In genomic region chr2:73260338-73260984, GRCh38 we compare ENCODE assay signal across 8 cellular contexts. TPM values are rescaled to one million over a fixed set of nuclear protein-coding genes. Genes with fewer than 3 reads are reported as not detected.
DNase-seq lines count a peak whose midpoint lies in the region; FAIRE-seq and TF ChIP-seq lines count a peak whose summit lies in the region.

No MANE protein-coding gene starts in this region.

- no peaks in the 10 kb centered on the region for H3K9me3 ChIP-seq in keratinocyte (ENCODE audit: control insufficient read depth, low read depth, low read length)
- H3K9me3 ChIP-seq in suprapubic skin = no peaks in the 10 kb centered on the region
- no peaks in the 10 kb centered on the region for H3K9me3 ChIP-seq in tibial nerve

- H3K4me1 ChIP-seq in keratinocyte (ENCODE audit: control insufficient read depth, extremely low read depth, insufficient read depth, low read length) (peaks cover 4% of the 10 kb centered on the region), suprapubic skin (no peaks in the 10 kb centered on the region), tibial nerve (no peaks in the 10 kb centered on the region)

- WGBS in suprapubic skin = 52% methylated on average over 6 of the region's 17 CpGs
- 25 to 30% methylated on average over 10 to 16 of the region's 17 CpGs for WGBS in tibial nerve, 2 donors

- dilution Hi-C loops in keratinocyte (cut with MboI; ENCODE audit: extremely low pct_ligation_motif_present, low sequenced_read_pairs) = no loop called here

- TF ChIP-seq EP300 in suprapubic skin (IDR thresholded peaks at IDR 0.05) (no peak), tibial nerve (IDR thresholded peaks at IDR 0.05) (no peak)

- H3K9ac ChIP-seq in keratinocyte (ENCODE audit: control insufficient read depth, extremely low read depth, insufficient read depth, low read length) = no peak overlapping the region

- no peaks in the 10 kb centered on the region for H3K9me1 ChIP-seq in keratinocyte (ENCODE audit: control insufficient read depth, extremely low read depth, insufficient read depth, low read length)

- POLR2A ChIA-PET in BJ (lab: Charles Lee) = no interaction called here

- no peak for DNase-seq in BJ (ENCODE audit: low read depth)
- DNase-seq in HTR-8/SVneo (ENCODE audit: insufficient read length, low spot score) = peak; percentile 78
- peak; percentile 13 for DNase-seq in astrocyte of the cerebellum (ENCODE audit: low read depth)
- no peak for DNase-seq in keratinocyte (ENCODE audit: low read depth, low spot score)
- no peak for DNase-seq in suprapubic skin (ENCODE audit: low spot score in 2 of 2)
- no peak for DNase-seq in NCI-H748 treated with DMSO at 0.1 percent for 48 hours (lab: John Stamatoyannopoulos, UW)
- no peak for DNase-seq in tibial nerve (ENCODE audit: low spot score in 2 of 2)
- no peak for DNase-seq in GF-D8 (lab: John Stamatoyannopoulos, UW)

- FAIRE-seq in HTR-8/SVneo (lab: Jason Lieb, UNC) = peak; percentile 13
- no peak for FAIRE-seq in keratinocyte (lab: Jason Lieb, UNC)

- no peaks in the 10 kb centered on the region for H3K79me2 ChIP-seq in keratinocyte (ENCODE audit: control insufficient read depth, insufficient read depth, low read length)

- no peak overlapping the region for H3K4me2 ChIP-seq in keratinocyte (ENCODE audit: control insufficient read depth, extremely low read depth, insufficient read depth, low read depth, low read length)

- no peak overlapping the region for H3K4me3 ChIP-seq in BJ (ENCODE audit: low read depth, low read length)
- no peak overlapping the region for H3K4me3 ChIP-seq in astrocyte of the cerebellum (ENCODE audit: low read depth, low read length)
- H3K4me3 ChIP-seq in keratinocyte (ENCODE audit: control insufficient read depth in 2 of 3, extremely low read depth in 1 of 3, insufficient read depth in 2 of 3, low read depth in 1 of 3, low read length in 3 of 3) = no peak overlapping the region
- no peak overlapping the region for H3K4me3 ChIP-seq in suprapubic skin
- H3K4me3 ChIP-seq in tibial nerve = no peak overlapping the region

- CTCF ChIA-PET in BJ (lab: Yijun Ruan, JAX) = interaction anchor here (0.6 to 2.9 kb wide), 8 partner anchors 8 to 84 kb away, joined by 3 to 10 read pairs (median 4); no protein-coding TSS in a partner anchor

- 0 out of 2 replicates have a peak, but pooled peaks cover 1% of the 10 kb centered on the region for H3K36me3 ChIP-seq in BJ (ENCODE audit: control insufficient read depth, insufficient read depth, low read length)
- peaks cover 0 to 7% of the 10 kb centered on the region in 2 experiments for H3K36me3 ChIP-seq in keratinocyte (ENCODE audit: control insufficient read depth in 2 of 2, extremely low read depth in 1 of 2, insufficient read depth in 2 of 2, low read length in 2 of 2)
- H3K36me3 ChIP-seq in suprapubic skin = peaks cover 3% of the 10 kb centered on the region
- peaks cover 0 to 5% (median 0%) of the 10 kb centered on the region in 3 donors for H3K36me3 ChIP-seq in tibial nerve

- H3K27ac ChIP-seq in keratinocyte (ENCODE audit: control insufficient read depth, insufficient read depth, low read length) = no peak overlapping the region
- no peak overlapping the region for H3K27ac ChIP-seq in suprapubic skin
- no peak overlapping the region for H3K27ac ChIP-seq in tibial nerve

- no peaks in the 10 kb centered on the region for H4K20me1 ChIP-seq in keratinocyte (ENCODE audit: control insufficient read depth, extremely low read depth, insufficient read depth, low read length)

- H3K27me3 ChIP-seq in BJ (ENCODE audit: control insufficient read depth, insufficient read depth, low read length) (no peaks in the 10 kb centered on the region), keratinocyte (ENCODE audit: control insufficient read depth, extremely low read depth, insufficient read depth, low read length) (no peaks in the 10 kb centered on the region), suprapubic skin (no peaks in the 10 kb centered on the region), tibial nerve (no peaks in the 10 kb centered on the region)

- TF ChIP-seq POLR2A in suprapubic skin (IDR thresholded peaks at IDR 0.05) (no peak), tibial nerve (IDR thresholded peaks at IDR 0.05) (no peak)

- in situ Hi-C loops in astrocyte of the cerebellum (cut with HindIII; ENCODE audit: low sequenced_read_pairs) = no loop called here

- TF ChIP-seq CTCF in BJ (IDR thresholded peaks at IDR 0.05; ENCODE audit: insufficient read depth, low read depth, low read length) (peak; percentile 63), astrocyte of the cerebellum (IDR thresholded peaks at IDR 0.05; ENCODE audit: low read depth, low read length, missing control alignments) (peak; percentile 60), keratinocyte (optimal IDR thresholded peaks at IDR 0.05 in 1 of 3, IDR thresholded peaks at IDR 0.05 in 1 of 3, conservative IDR thresholded peaks at IDR 0.05 in 1 of 3; ENCODE audit: extremely low read depth in 1 of 3, insufficient read depth in 2 of 3, low read length in 3 of 3) (peak; percentile 34 to 70 (median 51)), suprapubic skin (IDR thresholded peaks at IDR 0.05) (peak in 1 of 2 donors; percentile 27), tibial nerve (IDR thresholded peaks at IDR 0.05) (no peak)

- no peak overlapping the region for H2AFZ ChIP-seq in keratinocyte (ENCODE audit: control insufficient read depth, low read length)

RNA-seq across cellular contexts. Expression of gene FBXO41, which starts 23.8 kb away (rescaled TPM):
- polyA plus RNA-seq in BJ (2011; rRNA removed) (1.9 and 2.4 TPM in 2 replicates), keratinocyte (4.1 to 5.2 TPM (median 4.5 TPM) in 3 replicates)
- polyA minus RNA-seq in BJ (2011; rRNA and poly(A)+ RNA removed) = 1.6 and 1.8 TPM in 2 replicates
- polyA plus RNA-seq in keratinocyte (2011; ENCODE audit: low read depth) = 0.27 TPM
- polyA plus RNA-seq in keratinocyte (2011; cell fraction: cytosol; rRNA removed) = 3.4 and 4.3 TPM in 2 replicates
- 14.0 and 19.2 TPM in 2 replicates for polyA plus RNA-seq in keratinocyte (2011; cell fraction: nucleus; rRNA removed)
- 1.9 and 5.2 TPM in 2 replicates for polyA plus RNA-seq in keratinocyte (2012; ENCODE audit: low replicate concordance)
- 6.4 to 7.6 TPM (median 7.3 TPM) in 3 replicates for polyA minus RNA-seq in keratinocyte
- 10.6 TPM for polyA minus RNA-seq in keratinocyte (2011; cell fraction: cytosol; rRNA and poly(A)+ RNA removed)
- polyA minus RNA-seq in keratinocyte (2011; cell fraction: nucleus; rRNA and poly(A)+ RNA removed) = 7.9 and 12.0 TPM in 2 replicates
- total RNA-seq in suprapubic skin (1 to 10 TPM; 1.1 to 8.2 (median 5.7) TPM), tibial nerve (10 to 100 TPM in 1 of 4 donors, 1 to 10 TPM in 2, under 1 TPM in 1; 0.84 to 13.9 (median 4.4) TPM)

RNA-seq across cellular contexts. Expression of gene CCT7, which starts 26.4 kb away (rescaled TPM):
- polyA plus RNA-seq in BJ (2011; rRNA removed) (254 and 285 TPM in 2 replicates), keratinocyte (329 to 378 TPM (median 357 TPM) in 3 replicates)
- 192 and 323 TPM in 2 replicates for polyA minus RNA-seq in BJ (2011; rRNA and poly(A)+ RNA removed)
- 432 TPM for polyA plus RNA-seq in keratinocyte (2011; ENCODE audit: low read depth)
- polyA plus RNA-seq in keratinocyte (2011; cell fraction: cytosol; rRNA removed) = 284 and 359 TPM in 2 replicates
- 233 and 249 TPM in 2 replicates for polyA plus RNA-seq in keratinocyte (2011; cell fraction: nucleus; rRNA removed)
- 225 and 369 TPM in 2 replicates for polyA plus RNA-seq in keratinocyte (2012; ENCODE audit: low replicate concordance)
- polyA minus RNA-seq in keratinocyte = 337 to 463 TPM (median 392 TPM) in 3 replicates
- 226 TPM for polyA minus RNA-seq in keratinocyte (2011; cell fraction: cytosol; rRNA and poly(A)+ RNA removed)
- 94.9 and 135 TPM in 2 replicates for polyA minus RNA-seq in keratinocyte (2011; cell fraction: nucleus; rRNA and poly(A)+ RNA removed)
- total RNA-seq in suprapubic skin (100 to 1,000 TPM in 3 of 4 donors, 10 to 100 TPM in 1; 99.7 to 175 (median 158) TPM), tibial nerve (100 to 1,000 TPM; 194 to 245 (median 212) TPM)

RNA-seq across cellular contexts. Expression of gene PRADC1, which starts 27.4 kb away (rescaled TPM):
- polyA plus RNA-seq in BJ (2011; rRNA removed) = 19.4 and 19.7 TPM in 2 replicates
- 13.6 and 16.9 TPM in 2 replicates for polyA minus RNA-seq in BJ (2011; rRNA and poly(A)+ RNA removed)
- polyA plus RNA-seq in keratinocyte = 7.5 to 13.1 TPM (median 8.2 TPM) in 3 replicates
- polyA plus RNA-seq in keratinocyte (2011; ENCODE audit: low read depth) = 7.2 TPM
- 6.4 and 11.3 TPM in 2 replicates for polyA plus RNA-seq in keratinocyte (2011; cell fraction: cytosol; rRNA removed)
- 2.8 and 3.4 TPM in 2 replicates for polyA plus RNA-seq in keratinocyte (2011; cell fraction: nucleus; rRNA removed)
- 8.5 and 9.6 TPM in 2 replicates for polyA plus RNA-seq in keratinocyte (2012; ENCODE audit: low replicate concordance)
- 2.6 to 10.7 TPM (median 7.1 TPM) in 3 replicates for polyA minus RNA-seq in keratinocyte
- polyA minus RNA-seq in keratinocyte (2011; cell fraction: cytosol; rRNA and poly(A)+ RNA removed) = 11.3 TPM
- 1.3 and 1.4 TPM in 2 replicates for polyA minus RNA-seq in keratinocyte (2011; cell fraction: nucleus; rRNA and poly(A)+ RNA removed)
- 10 to 100 TPM in 3 of 4 donors, 1 to 10 TPM in 1; 7.4 to 34.8 (median 25.3) TPM for total RNA-seq in suprapubic skin
- 10 to 100 TPM; 14.4 to 31.5 (median 21.5) TPM for total RNA-seq in tibial nerve

RNA-seq across cellular contexts. Expression of gene EGR4, which starts 32.9 kb away (rescaled TPM):
- polyA plus RNA-seq in BJ (2011; rRNA removed) (not detected in 2 replicates), keratinocyte (not detected in 3 replicates)
- polyA minus RNA-seq in BJ (2011; rRNA and poly(A)+ RNA removed) = not detected in 2 replicates
- not detected for polyA plus RNA-seq in keratinocyte (2011; ENCODE audit: low read depth)
- not detected in 2 replicates for polyA plus RNA-seq in keratinocyte (2011; cell fraction: cytosol; rRNA removed)
- polyA plus RNA-seq in keratinocyte (2011; cell fraction: nucleus; rRNA removed) = not detected in 2 replicates
- not detected in 2 replicates for polyA plus RNA-seq in keratinocyte (2012; ENCODE audit: low replicate concordance)
- not detected in 3 replicates for polyA minus RNA-seq in keratinocyte
- polyA minus RNA-seq in keratinocyte (2011; cell fraction: cytosol; rRNA and poly(A)+ RNA removed) = not detected
- polyA minus RNA-seq in keratinocyte (2011; cell fraction: nucleus; rRNA and poly(A)+ RNA removed) = not detected in 2 replicates
- total RNA-seq in suprapubic skin (not detected), tibial nerve (not detected)

RNA-seq across cellular contexts. Expression of gene SMYD5, which starts 46.4 kb away (rescaled TPM):
- polyA plus RNA-seq in BJ (2011; rRNA removed) = 12.2 and 19.5 TPM in 2 replicates
- polyA minus RNA-seq in BJ (2011; rRNA and poly(A)+ RNA removed) = 14.6 and 17.1 TPM in 2 replicates
- 18.6 to 24.2 TPM (median 19.8 TPM) in 3 replicates for polyA plus RNA-seq in keratinocyte
- 4.0 TPM for polyA plus RNA-seq in keratinocyte (2011; ENCODE audit: low read depth)
- polyA plus RNA-seq in keratinocyte (2011; cell fraction: cytosol; rRNA removed) = 17.1 and 17.4 TPM in 2 replicates
- polyA plus RNA-seq in keratinocyte (2011; cell fraction: nucleus; rRNA removed) = 34.6 and 40.0 TPM in 2 replicates
- 17.6 and 25.3 TPM in 2 replicates for polyA plus RNA-seq in keratinocyte (2012; ENCODE audit: low replicate concordance)
- 14.3 to 52.1 TPM (median 34.3 TPM) in 3 replicates for polyA minus RNA-seq in keratinocyte
- 13.4 TPM for polyA minus RNA-seq in keratinocyte (2011; cell fraction: cytosol; rRNA and poly(A)+ RNA removed)
- polyA minus RNA-seq in keratinocyte (2011; cell fraction: nucleus; rRNA and poly(A)+ RNA removed) = 11.4 and 16.9 TPM in 2 replicates
- total RNA-seq in suprapubic skin = 10 to 100 TPM; 17.0 to 38.4 (median 20.0) TPM
- total RNA-seq in tibial nerve = 10 to 100 TPM; 13.8 to 32.4 (median 18.7) TPM

Comparison
In these comparisons a context has a peak if more than half of its experiments do, and no peak if none do; other contexts are left out.
1. DNase-seq: peak in HTR-8/SVneo (single experiment) and astrocyte of the cerebellum (single experiment); none in BJ (single experiment), keratinocyte (single experiment), suprapubic skin (0 of 2), NCI-H748 treated with DMSO at 0.1 percent for 48 hours (single experiment), tibial nerve (0 of 2) and GF-D8 (single experiment).
2. CTCF ChIP-seq: peak in BJ (single experiment), astrocyte of the cerebellum (single experiment) and keratinocyte (3 of 3); none in tibial nerve (0 of 5).